In genomic region chr1:171741872-171742576, GRCh38 we compare ENCODE assay signal across 8 cellular contexts. TPM values are rescaled to one million over a fixed set of nuclear protein-coding genes. Genes with fewer than 3 reads are reported as not detected.
DNase-seq lines count a peak whose midpoint lies in the region; ATAC-seq and TF ChIP-seq lines count a peak whose summit lies in the region.

Gene VAMP4, minus strand, starts transcription at chr1:171742065. Its CDS starts 3,651 bp downstream, at chr1:171738414.

- peak within 1 kb of the TSS; percentile 72 for H3K4me3 ChIP-seq in HFF-Myc (replicated peaks; ENCODE audit: low read depth, low read length)

- H3K27me3 Mint-ChIP-seq in activated naive CD4-positive, alpha-beta T cell treated with anti-CD3 and anti-CD28 coated beads, Interleukin-2, amount 50 U/mL, for 24 hours = no peaks in the 10 kb centered on the region

- H3K4me1 Mint-ChIP-seq in activated naive CD4-positive, alpha-beta T cell treated with anti-CD3 and anti-CD28 coated beads, Interleukin-2, amount 50 U/mL, for 24 hours = peaks cover 58% of the 10 kb centered on the region

- TF ChIP-seq CTCF in GM10248 (IDR thresholded peaks at IDR 0.05; ENCODE audit: control extremely low read depth, extremely low read depth, low read depth, missing control alignments) (no peak), HFF-Myc (IDR thresholded peaks at IDR 0.05; ENCODE audit: low read depth, low read length, missing control alignments) (no peak)

- peak; percentile 84 for ATAC-seq in SK-N-SH treated with all-trans-retinoic acid at 6 μM for 48 hours

- peak within 1 kb of the TSS; percentile 100 for H3K27ac Mint-ChIP-seq in activated naive CD4-positive, alpha-beta T cell treated with anti-CD3 and anti-CD28 coated beads, Interleukin-2, amount 50 U/mL, for 24 hours

- no peaks in the 10 kb centered on the region for H3K9me3 Mint-ChIP-seq in activated naive CD4-positive, alpha-beta T cell treated with anti-CD3 and anti-CD28 coated beads, Interleukin-2, amount 50 U/mL, for 24 hours

- peak; percentile 89 for DNase-seq in GM10248 (ENCODE audit: extremely low spot score)
- no peak for DNase-seq in HFF-Myc (ENCODE audit: extremely low read depth, low read depth)
- DNase-seq in MV-4-11 (lab: John Stamatoyannopoulos, UW) = peak; percentile 75
- DNase-seq in globus pallidus (ENCODE audit: low spot score) = peak; percentile 84
- peak; percentile 89 for DNase-seq in occipital lobe (lab: John Stamatoyannopoulos, UW)
- peak; percentile 88 for DNase-seq in superior temporal gyrus (ENCODE audit: extremely low spot score)

- H3K4me3 Mint-ChIP-seq in activated naive CD4-positive, alpha-beta T cell treated with anti-CD3 and anti-CD28 coated beads, Interleukin-2, amount 50 U/mL, for 24 hours = peak within 1 kb of the TSS; percentile 98

- POLR2A ChIA-PET in GM10248 (lab: Yijun Ruan, JAX) = no interaction called here

- CTCF ChIA-PET in GM10248 (lab: Yijun Ruan, JAX) = interaction anchor here (0.6 to 3.8 kb wide), 7 partner anchors 10 to 98 kb away, joined by 3 to 18 read pairs (median 3); no protein-coding TSS in a partner anchor

- H3K36me3 Mint-ChIP-seq in activated naive CD4-positive, alpha-beta T cell treated with anti-CD3 and anti-CD28 coated beads, Interleukin-2, amount 50 U/mL, for 24 hours = peaks cover 3% of the 10 kb centered on the region

TF ChIP-seq in SK-N-SH treated with all-trans-retinoic acid at 6 μM for 48 hours, 23 proteins besides CTCF, POLR2A, EP300 and RAD21:
- no peak for TF ChIP-seq ISL1 (CRISPR knock-in tag; IDR thresholded peaks at IDR 0.05)
- TF ChIP-seq TOX (CRISPR knock-in tag; IDR thresholded peaks at IDR 0.05; ENCODE audit: borderline replicate concordance) = 0 out of 2 replicates have a peak, but pooled peaks have one; percentile 32
- 0 out of 2 replicates have a peak, but pooled peaks have one; percentile 8 for TF ChIP-seq ZC3H10 (CRISPR knock-in tag; IDR thresholded peaks at IDR 0.05)

RNA-seq across cellular contexts. Expression of gene VAMP4, which starts in this region (rescaled TPM):
- total RNA-seq in occipital lobe = 22.3 TPM
